23 cellular contexts compared by ENCODE assay signal in genomic region chrX:49137492-49137891, GRCh38.
"Had no signal": no experiment of that assay in that cellular context is flagged by ENCODE, and none has a peak within 500 bp of the region (broad histone marks: within the 10 kb centered on the region; RNA-seq: fewer than 3 reads in every experiment).

No MANE protein-coding gene starts in this region.

- H3K4me1 ChIP-seq: adrenal gland, Peyer's patch, SJCRH30 had no signal

- DNase-seq: activated CD4-positive, alpha-beta T cell treated with anti-CD3 and anti-CD28 coated beads for 48 hours; activated CD4-positive, alpha-beta T cell treated with anti-CD3 and anti-CD28 coated beads, Interleukin-2, amount 50 U/mL, for 4 hours; activated CD4-positive, CD25-positive, alpha-beta regulatory T cell treated with anti-CD3 and anti-CD28 coated beads, Interleukin-2, amount 50 U/mL, for 72 hours; activated CD8-positive, alpha-beta memory T cell treated with anti-CD3 and anti-CD28 coated beads, Interleukin-2, amount 50 U/mL, for 48 hours; activated CD8-positive, alpha-beta T cell treated with anti-CD3 and anti-CD28 coated beads, Interleukin-2, amount 10 ng/mL, durations not matched to agents 7 days and 5 days; activated naive CD4-positive, alpha-beta T cell treated with anti-CD3 and anti-CD28 coated beads, Interleukin-2, amount 50 U/mL, for 16 hours; activated naive CD8-positive, alpha-beta T cell treated with anti-CD3 and anti-CD28 coated beads, Interleukin-2, amount 10 ng/mL, durations not matched to agents 7 days and 5 days; activated T-cell treated with anti-CD3 and anti-CD28 coated beads, Interleukin-2, amount 50 U/mL, for 1 hour; adrenal gland; anterior cingulate cortex; Kasumi-1; KBM-7; NCI-H2029; NCI-H510A treated with DMSO at 0.1 percent for 48 hours; NCI-H69; Peyer's patch; Right ventricle myocardium superior; SJCRH30; SW 1271 had no signal

- H3K9me3 ChIP-seq: adrenal gland, SJCRH30 had no signal

- H3K27me3 Mint-ChIP-seq: activated naive CD8-positive, alpha-beta T cell treated with anti-CD3 and anti-CD28 coated beads, Interleukin-2, amount 10 ng/mL, durations not matched to agents 7 days and 5 days had no signal

- H3K27ac Mint-ChIP-seq: activated CD8-positive, alpha-beta T cell treated with anti-CD3 and anti-CD28 coated beads, Interleukin-2, amount 10 ng/mL, durations not matched to agents 7 days and 5 days; activated naive CD8-positive, alpha-beta T cell treated with anti-CD3 and anti-CD28 coated beads, Interleukin-2, amount 10 ng/mL, durations not matched to agents 7 days and 5 days; T-helper 1 cell treated with Interleukin-12 subunit alpha and Interleukin-12 subunit beta and Interleukin-4 antibody, amounts not matched to agents 30 μg/mL and 1 μg/mL, for 36 hours; WTC11 had no signal

- H3K27me3 ChIP-seq: adrenal gland, Peyer's patch, SJCRH30 had no signal

- H3K36me3 ChIP-seq: adrenal gland, Peyer's patch, SJCRH30 had no signal

- H3K4me3 Mint-ChIP-seq: activated CD8-positive, alpha-beta T cell treated with anti-CD3 and anti-CD28 coated beads, Interleukin-2, amount 10 ng/mL, durations not matched to agents 7 days and 5 days; activated naive CD8-positive, alpha-beta T cell treated with anti-CD3 and anti-CD28 coated beads, Interleukin-2, amount 10 ng/mL, durations not matched to agents 7 days and 5 days; T-helper 1 cell treated with Interleukin-12 subunit alpha and Interleukin-12 subunit beta and Interleukin-4 antibody, amounts not matched to agents 30 μg/mL and 1 μg/mL, for 36 hours; WTC11 had no signal

- H3K27ac ChIP-seq: adrenal gland, Peyer's patch, RWPE1, SJCRH30 had no signal

- H3K4me1 Mint-ChIP-seq: activated naive CD8-positive, alpha-beta T cell treated with anti-CD3 and anti-CD28 coated beads, Interleukin-2, amount 10 ng/mL, durations not matched to agents 7 days and 5 days; WTC11 had no signal

- ATAC-seq: activated CD8-positive, alpha-beta T cell treated with anti-CD3 and anti-CD28 coated beads, Interleukin-2, amount 10 ng/mL, durations not matched to agents 7 days and 5 days; SK-N-SH treated with all-trans-retinoic acid at 6 μM for 48 hours; WTC11 had no signal

- H3K4me3 ChIP-seq: adrenal gland, Peyer's patch, SJCRH30 had no signal
